ENCODE assay signal across 17 cellular contexts in genomic region chr15:30865257-30865656, GRCh38.
"Had no signal": no experiment of that assay in that cellular context is flagged by ENCODE, and none has a peak within 500 bp of the region (broad histone marks: within the 10 kb centered on the region; RNA-seq: fewer than 3 reads in every experiment).

No MANE protein-coding gene starts in this region.

- H3K27ac ChIP-seq: thyroid gland, WERI-Rb-1 had no signal

- H3K4me3 Mint-ChIP-seq: activated naive CD4-positive, alpha-beta T cell treated with anti-CD3 and anti-CD28 coated beads, Interleukin-2, amount 50 U/mL, for 24 hours; activated T-cell treated with anti-CD3 and anti-CD28 coated beads, Interleukin-2, amount 50 U/mL, for 72 hours had no signal

- H3K4me1 Mint-ChIP-seq: activated naive CD4-positive, alpha-beta T cell treated with anti-CD3 and anti-CD28 coated beads, Interleukin-2, amount 50 U/mL, for 24 hours had no signal

- FAIRE-seq: frontal cortex had no signal

- H3K4me3 ChIP-seq: thyroid gland had no signal

- H3K36me3 Mint-ChIP-seq: activated naive CD4-positive, alpha-beta T cell treated with anti-CD3 and anti-CD28 coated beads, Interleukin-2, amount 50 U/mL, for 24 hours had no signal

- H3K27me3 Mint-ChIP-seq: activated naive CD4-positive, alpha-beta T cell treated with anti-CD3 and anti-CD28 coated beads, Interleukin-2, amount 50 U/mL, for 24 hours had no signal

- H3K9me3 Mint-ChIP-seq: activated naive CD4-positive, alpha-beta T cell treated with anti-CD3 and anti-CD28 coated beads, Interleukin-2, amount 50 U/mL, for 24 hours; activated T-cell treated with anti-CD3 and anti-CD28 coated beads, Interleukin-2, amount 50 U/mL, for 72 hours had no signal

- H3K9me3 ChIP-seq: thyroid gland had no signal

- DNase-seq: activated CD4-positive, alpha-beta T cell treated with anti-CD3 and anti-CD28 coated beads, Interleukin-2, amount 50 U/mL, for 4 hours; activated effector memory CD4-positive, alpha-beta T cell treated with anti-CD3 and anti-CD28 coated beads, Interleukin-2, amount 50 U/mL, for 16 hours; activated T-cell treated with anti-CD3 and anti-CD28 coated beads, Interleukin-2, amount 50 U/mL, for 72 hours; effector CD4-positive, alpha-beta T cell; head of caudate nucleus; left ventricle myocardium superior; occipital lobe; posterior cingulate gyrus; retina; stimulated activated CD4-positive, alpha-beta T cell treated with anti-CD3 and anti-CD28 coated beads, Interleukin-12 subunit alpha, Interleukin-12 subunit beta, amount 100 ng/mL, for 4 hours; stimulated activated CD4-positive, alpha-beta T cell treated with anti-CD3 and anti-CD28 coated beads, Interleukin-1b, Interleukin-23, amount 100 ng/mL, for 48 hours; stimulated activated CD8-positive, alpha-beta memory T cell treated with anti-CD3 and anti-CD28 coated beads, Interleukin-4, amount 100 ng/mL, for 48 hours; stimulated activated naive CD4-positive, alpha-beta T cell; thyroid gland; WERI-Rb-1 had no signal

- H3K4me1 ChIP-seq: thyroid gland had no signal

- H3K27ac Mint-ChIP-seq: activated naive CD4-positive, alpha-beta T cell treated with anti-CD3 and anti-CD28 coated beads, Interleukin-2, amount 50 U/mL, for 24 hours; activated T-cell treated with anti-CD3 and anti-CD28 coated beads, Interleukin-2, amount 50 U/mL, for 72 hours had no signal

- H3K36me3 ChIP-seq: thyroid gland, WERI-Rb-1 had no signal
